Comparison of ENCODE assay signal across 14 cellular contexts in genomic region chr12:132075026-132075713, GRCh38.
DNase-seq lines count a peak whose midpoint lies in the region; ATAC-seq and TF ChIP-seq lines count a peak whose summit lies in the region.
"Had no signal": no experiment of that assay in that cellular context is flagged by ENCODE, and none has a peak within 500 bp of the region (broad histone marks: within the 10 kb centered on the region; RNA-seq: fewer than 3 reads in every experiment).

No MANE protein-coding gene starts in this region.

- ATAC-seq in foreskin keratinocyte (no peak), HG02870 (IDR thresholded peaks at IDR 0.05; ENCODE audit: unreplicated experiment) (no peak), GM18867 (IDR thresholded peaks at IDR 0.05; ENCODE audit: unreplicated experiment) (no peak)
- ATAC-seq: upper lobe of right lung had no signal

- H3K27me3 ChIP-seq in GM23248 (replicated peaks; ENCODE audit: insufficient read depth) (no peaks in the 10 kb centered on the region), foreskin keratinocyte (no peaks in the 10 kb centered on the region), tibial nerve (no peaks in the 10 kb centered on the region)
- H3K27me3 ChIP-seq: neutrophil, upper lobe of right lung had no signal

- H3K79me2 ChIP-seq in GM23248 (ENCODE audit: insufficient read depth): no peaks in the 10 kb centered on the region

- H4K20me1 ChIP-seq in GM23248 (ENCODE audit: insufficient read depth): no peaks in the 10 kb centered on the region

- H3K4me3 ChIP-seq in GM23248 (no peak overlapping the region), tibial nerve (no peak overlapping the region)
- H3K4me3 ChIP-seq: upper lobe of right lung had no signal

- H3K27ac ChIP-seq in 22Rv1 (no peak overlapping the region), GM23248 (no peak overlapping the region), VCaP (no peak overlapping the region), foreskin keratinocyte (no peak overlapping the region), tibial nerve (no peak overlapping the region)
- H3K27ac ChIP-seq: epithelial cell of prostate, neutrophil, upper lobe of right lung had no signal

- no peak for TF ChIP-seq POLR2A in tibial nerve (IDR thresholded peaks at IDR 0.05)

- H3K4me2 ChIP-seq in GM23248 (ENCODE audit: unreplicated experiment): no peak overlapping the region

- peak; percentile 72 for TF ChIP-seq CTCF in 22Rv1 (IDR thresholded peaks at IDR 0.05)
- TF ChIP-seq CTCF in VCaP (conservative IDR thresholded peaks at IDR 0.05): peak; percentile 36
- TF ChIP-seq CTCF in foreskin keratinocyte (conservative IDR thresholded peaks at IDR 0.05): peak; percentile 41
- no peak for TF ChIP-seq CTCF in tibial nerve (IDR thresholded peaks at IDR 0.05)

- peaks cover 18% of the 10 kb centered on the region; the same call in 1 of the 2 replicates for H3K36me3 ChIP-seq in GM23248 (ENCODE audit: low read depth)
- peaks cover 2 to 82% (median 17%) of the 10 kb centered on the region in 3 donors for H3K36me3 ChIP-seq in tibial nerve

- H3K9me3 ChIP-seq in GM23248 (ENCODE audit: low read depth) (no peaks in the 10 kb centered on the region), tibial nerve (no peaks in the 10 kb centered on the region)
- H3K9me3 ChIP-seq: upper lobe of right lung had no signal

- no peak overlapping the region for H3K9ac ChIP-seq in GM23248

- 96% methylated on average over 15 of the region's 15 CpGs for WGBS in GM23248 (ENCODE audit: low coverage in 1 of 2, low lambda C conversion rate in 2 of 2, missing lambda C conversion rate in 2 of 2), 2 experiments
- WGBS in tibial nerve, 2 donors: 88% methylated on average over 14 of the region's 15 CpGs

- H2AFZ ChIP-seq in GM23248: no peak overlapping the region

- TF ChIP-seq EP300 in tibial nerve (IDR thresholded peaks at IDR 0.05): no peak

- H3K4me1 ChIP-seq in GM23248 (ENCODE audit: insufficient read depth): peaks cover 6% of the 10 kb centered on the region
- no peaks in the 10 kb centered on the region for H3K4me1 ChIP-seq in foreskin keratinocyte
- H3K4me1 ChIP-seq in tibial nerve: peaks cover 0 to 5% (median 0%) of the 10 kb centered on the region in 4 donors
- H3K4me1 ChIP-seq: upper lobe of right lung had no signal

- H3K9me2 ChIP-seq in GM23248 (ENCODE audit: insufficient read depth): no peaks in the 10 kb centered on the region

- peak; percentile 27 for DNase-seq in GM23248
- no peak for DNase-seq in foreskin keratinocyte
- no peak for DNase-seq in tibial nerve (ENCODE audit: low spot score in 2 of 2)
- no peak for DNase-seq in RKO (ENCODE audit: low spot score)
- DNase-seq: activated CD4-positive, alpha-beta T cell treated with anti-CD3 and anti-CD28 coated beads, Interleukin-2, amount 10 ng/mL, durations not matched to agents 7 days and 5 days; NCI-H2227 treated with DMSO at 0.1 percent for 48 hours; stimulated activated CD4-positive, alpha-beta T cell treated with anti-CD3 and anti-CD28 coated beads, Interleukin-12 subunit alpha, Interleukin-12 subunit beta, amount 100 ng/mL, for 4 hours; upper lobe of right lung had no signal

- peaks cover 7% of the 10 kb centered on the region; the same call in 1 of the 2 replicates for H3F3A ChIP-seq in GM23248 (ENCODE audit: insufficient read depth)

- in situ Hi-C loops in GM23248 (cut with MboI): no loop called here

Comparison
In these comparisons a context has a peak if more than half of its experiments do, and no peak if none do; other contexts are left out.
1. CTCF ChIP-seq: peak in 22Rv1 (single experiment), VCaP (single experiment) and foreskin keratinocyte (single experiment); none in tibial nerve (0 of 5).